ENCODE assay signal across 22 cellular contexts in the genomic region with DNA sequence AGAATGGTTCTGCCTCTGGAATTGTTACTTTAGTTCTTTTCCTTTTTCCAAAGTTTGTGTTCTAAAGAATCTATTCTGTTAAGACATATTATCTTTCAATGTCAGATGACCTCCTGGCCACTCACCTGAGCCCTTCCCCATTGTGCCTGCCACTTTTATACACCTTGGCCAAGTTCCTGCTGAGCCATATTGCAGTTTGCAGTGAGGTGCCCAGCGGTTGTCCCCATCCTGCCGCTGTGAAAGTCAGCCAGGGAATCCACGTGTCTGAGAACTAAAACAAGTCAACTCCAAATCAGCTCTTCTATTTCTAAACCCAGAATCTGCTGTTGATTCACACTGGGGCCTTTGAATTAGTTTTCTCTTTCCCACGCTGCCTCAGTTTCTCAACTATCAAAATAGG.
"Had no signal": no experiment of that assay in that cellular context is flagged by ENCODE, and none has a peak within 500 bp of the region (broad histone marks: within the 10 kb centered on the region; RNA-seq: fewer than 3 reads in every experiment).

No MANE protein-coding gene starts in this region.

- H3K9me3 ChIP-seq: colonic mucosa, heart right ventricle, left lung, lower lobe of right lung, mucosa of descending colon had no signal

- H3K4me3 ChIP-seq: colonic mucosa, heart right ventricle, left lung, lower lobe of right lung, mucosa of descending colon had no signal

- FAIRE-seq: endometrium, frontal cortex, islet of Langerhans had no signal

- H3K27me3 ChIP-seq: colonic mucosa, foreskin keratinocyte, heart right ventricle, left lung had no signal

- H3K27ac ChIP-seq: colonic mucosa, epithelial cell of prostate, foreskin keratinocyte, heart right ventricle, left lung, lower lobe of right lung had no signal

- H3K36me3 ChIP-seq: colonic mucosa, heart right ventricle, left lung, lower lobe of right lung had no signal

- H3K4me1 ChIP-seq: colonic mucosa, foreskin keratinocyte, lower lobe of right lung had no signal

- ATAC-seq: effector memory CD8-positive, alpha-beta T cell; esophagus mucosa; foreskin keratinocyte; left cardiac atrium; left lung; left ventricle myocardium superior; lower lobe of right lung; mucosa of descending colon had no signal

- DNase-seq: colonic mucosa; cortex of kidney; effector CD8-positive, alpha-beta T cell; effector memory CD8-positive, alpha-beta T cell; endodermal cell; erythroblast; foreskin keratinocyte; glutamatergic neuron; head of caudate nucleus; heart right ventricle; hippocampal formation; left cardiac atrium; left lung; left ventricle myocardium superior; lower lobe of right lung; mesenchymal stem cell; mucosa of descending colon had no signal
